ENCODE assay signal across 1 cellular context in genomic region chr1:153566414-153567371, GRCh38.
A peak's percentile ranks its signal among the peaks of the same experiment; 100 is the strongest.
TF ChIP-seq lines count a peak whose summit lies in the region.

No MANE protein-coding gene starts in this region.

TF ChIP-seq in K562, 482 proteins besides CTCF, POLR2A, EP300 and RAD21 (continued from another document and continues in another):
- TF ChIP-seq E2F8 (IDR thresholded peaks at IDR 0.05; ENCODE audit: low read depth, partially characterized antibody) (no peak), ZNF239 (CRISPR knock-in tag; IDR thresholded peaks at IDR 0.05) (no peak), RBM17 (IDR thresholded peaks at IDR 0.05; ENCODE audit: borderline replicate concordance, low read depth, low read length) (no peak), TBL1XR1 (IDR thresholded peaks at IDR 0.05; ENCODE audit: low read length in 2 of 2) (peak; percentile 21 to 33; a peak in 1 of 4 replicates), FOXP4 (CRISPR knock-in tag; IDR thresholded peaks at IDR 0.05; ENCODE audit: borderline replicate concordance) (0 out of 2 replicates have a peak, but pooled peaks have one; percentile 48), SRSF1 (IDR thresholded peaks at IDR 0.05; ENCODE audit: low read depth, low read length) (no peak), ETV5 (CRISPR knock-in tag; IDR thresholded peaks at IDR 0.05; ENCODE audit: low read depth) (peak; percentile 81), ATF1 (CRISPR knock-in tag; IDR thresholded peaks at IDR 0.05) (no peak), ATF1 (tag; IDR thresholded peaks at IDR 0.05) (peak; percentile 38), PURB (CRISPR knock-in tag; IDR thresholded peaks at IDR 0.05; ENCODE audit: low read depth) (no peak), CAMTA2 (CRISPR knock-in tag; conservative IDR thresholded peaks at IDR 0.05) (no peak), NR2C1 (IDR thresholded peaks at IDR 0.05) (no peak), NR2C1 (tag; IDR thresholded peaks at IDR 0.05) (peak; percentile 48; the same call in 1 of the 2 replicates), NRF1 (conservative IDR thresholded peaks at IDR 0.05 in 1 of 2, IDR thresholded peaks at IDR 0.05 in 1 of 2) (peak; percentile 29 to 43; a peak in 2 of 4 replicates), RBFOX2 (IDR thresholded peaks at IDR 0.05; ENCODE audit: low read depth, low read length) (peak; percentile 76), ZNF224 (CRISPR knock-in tag; IDR thresholded peaks at IDR 0.05) (no peak), ZNF695 (CRISPR knock-in tag; IDR thresholded peaks at IDR 0.05) (no peak), HBP1 (CRISPR knock-in tag; IDR thresholded peaks at IDR 0.05) (no peak), ZNF699 (CRISPR knock-in tag; IDR thresholded peaks at IDR 0.05; ENCODE audit: insufficient replicate concordance) (no peak), ZBTB49 (CRISPR knock-in tag; IDR thresholded peaks at IDR 0.05; ENCODE audit: borderline replicate concordance) (no peak), ZFP36 (IDR thresholded peaks at IDR 0.05; ENCODE audit: low read depth, low read length, partially characterized antibody) (peak; percentile 2), U2AF1 (optimal IDR thresholded peaks at IDR 0.05; ENCODE audit: low read depth, low read length) (no peak), COPS2 (conservative IDR thresholded peaks at IDR 0.05) (no peak), ZNF655 (CRISPR knock-in tag; IDR thresholded peaks at IDR 0.05) (no peak), ZNF431 (CRISPR knock-in tag; IDR thresholded peaks at IDR 0.05) (no peak), GTF2E2 (tag; IDR thresholded peaks at IDR 0.05) (no peak), SIN3B (IDR thresholded peaks at IDR 0.05; ENCODE audit: low read depth) (no peak), ZNF174 (CRISPR knock-in tag; IDR thresholded peaks at IDR 0.05) (no peak), HLTF (IDR thresholded peaks at IDR 0.05) (0 out of 2 replicates have a peak, but pooled peaks have one; percentile 53), ZZZ3 (IDR thresholded peaks at IDR 0.05) (no peak), TBP (optimal IDR thresholded peaks at IDR 0.05; ENCODE audit: low read depth, low read length) (peak; percentile 55), HDAC1 (IDR thresholded peaks at IDR 0.05) (peak in 1 of 2 experiments; percentile 90; a peak in 2 of 4 replicates), ZNF764 (CRISPR knock-in tag; IDR thresholded peaks at IDR 0.05; ENCODE audit: low read depth) (no peak), AFF1 (IDR thresholded peaks at IDR 0.05; ENCODE audit: low read depth in 1 of 2, partially characterized antibody in 2 of 2) (peak in 1 of 2 experiments; percentile 30), GMEB1 (CRISPR knock-in tag; IDR thresholded peaks at IDR 0.05) (no peak), TCFL5 (CRISPR knock-in tag; conservative IDR thresholded peaks at IDR 0.05) (no peak), ZNF785 (CRISPR knock-in tag; IDR thresholded peaks at IDR 0.05) (no peak), HCFC1 (IDR thresholded peaks at IDR 0.05; ENCODE audit: low read depth, low read length) (no peak), TRIM25 (IDR thresholded peaks at IDR 0.05; ENCODE audit: borderline replicate concordance) (no peak), FOXJ2 (tag; IDR thresholded peaks at IDR 0.05) (no peak), MITF (IDR thresholded peaks at IDR 0.05) (0 out of 2 replicates have a peak, but pooled peaks have one; percentile 27)
